2 cellular contexts compared by ENCODE assay signal in genomic region chr11:10838906-10839305, GRCh38.
TF ChIP-seq lines count a peak whose summit lies in the region.

No MANE protein-coding gene starts in this region.

TF ChIP-seq in SK-N-SH, 30 proteins besides CTCF, POLR2A, EP300 and RAD21:
- TF ChIP-seq FOSL2 (IDR thresholded peaks at IDR 0.05; ENCODE audit: borderline replicate concordance, low read depth) (no peak), GATA2 (CRISPR knock-in tag; IDR thresholded peaks at IDR 0.05) (peak; percentile 13; the same call in 1 of the 2 replicates)

TF ChIP-seq in K562, 482 proteins besides CTCF, POLR2A, EP300 and RAD21:
- TF ChIP-seq ZNF766 (CRISPR knock-in tag; conservative IDR thresholded peaks at IDR 0.05) (peak; percentile 65; the same call in 1 of the 2 replicates), ZNF165 (CRISPR knock-in tag; IDR thresholded peaks at IDR 0.05; ENCODE audit: borderline replicate concordance) (no peak)
